8 cellular contexts compared by ENCODE assay signal in genomic region chr19:10936661-10937084, GRCh38. TPM values are rescaled to one million over a fixed set of nuclear protein-coding genes. Genes with fewer than 3 reads are reported as not detected.
DNase-seq lines count a peak whose midpoint lies in the region; ATAC-seq and TF ChIP-seq lines count a peak whose summit lies in the region.

No MANE protein-coding gene starts in this region.

- intact Hi-C loops in activated CD4-positive, alpha-beta T cell treated with anti-CD3 and anti-CD28 coated beads for 36 hours (cut with DNase I, micrococcal nuclease), result loop anchor here (2.0 to 5.0 kb wide), 4 partner anchors 36 to 194 kb away; no protein-coding TSS in a partner anchor
- intact Hi-C loops in MCF 10A (cut with micrococcal nuclease), result loop anchor here (5.0 kb wide), 2 partner anchors 151 to 261 kb away; partner anchors contain the start of genes KANK2 and LDLR

- peaks cover 2% of the 10 kb centered on the region for H3K4me1 Mint-ChIP-seq in activated CD4-positive, alpha-beta T cell treated with anti-CD3 and anti-CD28 coated beads for 36 hours
- H3K4me1 Mint-ChIP-seq in MCF 10A (ENCODE audit: insufficient read depth, unreplicated experiment), result no peaks in the 10 kb centered on the region

- peak; percentile 49 for DNase-seq in activated CD4-positive, alpha-beta T cell treated with anti-CD3 and anti-CD28 coated beads for 36 hours
- DNase-seq in activated CD4-positive, alpha-beta T cell treated with anti-CD3 and anti-CD28 coated beads for 1 hour, result no peak
- DNase-seq in NAMALWA (ENCODE audit: low spot score) (peak; percentile 88), RPMI8226 (peak; percentile 78), MCF 10A (ENCODE audit: unreplicated experiment) (peak; percentile 84), iPS-NIHi7 (ENCODE audit: extremely low spot score) (peak; percentile 85)
- DNase-seq in stimulated activated CD8-positive, alpha-beta memory T cell treated with anti-CD3 and anti-CD28 coated beads, Interleukin-4, amount 100 ng/mL, for 48 hours, result peak; percentile 33

- ATAC-seq in activated CD4-positive, alpha-beta T cell treated with anti-CD3 and anti-CD28 coated beads for 36 hours, result peak; percentile 90
- no peak for ATAC-seq in HG03571 (IDR thresholded peaks at IDR 0.05; ENCODE audit: unreplicated experiment)

- POLR2A ChIA-PET in activated CD4-positive, alpha-beta T cell treated with anti-CD3 and anti-CD28 coated beads for 36 hours (lab: Charles Lee), result interaction anchor here (0.6 to 1.0 kb wide), 8 partner anchors 9 to 440 kb away, joined by 3 to 13 read pairs (median 4); no protein-coding TSS in a partner anchor
- POLR2A ChIA-PET in MCF 10A (lab: Yijun Ruan, JAX), result interaction anchor here (0.7 to 1.8 kb wide), 7 partner anchors 12 to 153 kb away, joined by 3 to 12 read pairs (median 3); partner anchors contain the start of genes LDLR, SMARCA4 and TMED1

- H3K9me3 Mint-ChIP-seq in activated CD4-positive, alpha-beta T cell treated with anti-CD3 and anti-CD28 coated beads for 36 hours (ENCODE audit: low read depth), result no peaks in the 10 kb centered on the region
- H3K9me3 Mint-ChIP-seq in MCF 10A (ENCODE audit: unreplicated experiment), result no peaks in the 10 kb centered on the region

- H3K27ac Mint-ChIP-seq in activated CD4-positive, alpha-beta T cell treated with anti-CD3 and anti-CD28 coated beads for 36 hours, result no peak overlapping the region
- no peak overlapping the region for H3K27ac Mint-ChIP-seq in MCF 10A (ENCODE audit: low read depth, unreplicated experiment)

- H3K36me3 Mint-ChIP-seq in activated CD4-positive, alpha-beta T cell treated with anti-CD3 and anti-CD28 coated beads for 36 hours (ENCODE audit: low read depth), result peaks cover 5% of the 10 kb centered on the region
- H3K36me3 Mint-ChIP-seq in MCF 10A (ENCODE audit: insufficient read depth, unreplicated experiment), result peaks cover 14% of the 10 kb centered on the region

- H3K4me3 Mint-ChIP-seq in activated CD4-positive, alpha-beta T cell treated with anti-CD3 and anti-CD28 coated beads for 36 hours, result no peak overlapping the region
- H3K4me3 Mint-ChIP-seq in MCF 10A (ENCODE audit: unreplicated experiment), result no peak overlapping the region

- BruUV-seq in MCF 10A (replicated peaks; lab: Mats Ljungman, UMichigan), result no TSS peak

- H3K27me3 Mint-ChIP-seq in activated CD4-positive, alpha-beta T cell treated with anti-CD3 and anti-CD28 coated beads for 36 hours, result no peaks in the 10 kb centered on the region
- H3K27me3 Mint-ChIP-seq in MCF 10A (ENCODE audit: insufficient read depth, unreplicated experiment), result no peaks in the 10 kb centered on the region

- TF ChIP-seq CTCF in MCF 10A (IDR thresholded peaks at IDR 0.05; ENCODE audit: unreplicated experiment), result peak; percentile 55

- CTCF ChIA-PET in activated CD4-positive, alpha-beta T cell treated with anti-CD3 and anti-CD28 coated beads for 36 hours (lab: Charles Lee), result interaction anchor here (0.6 to 3.2 kb wide), 24 partner anchors 18 to 533 kb away, joined by 3 to 16 read pairs (median 4); partner anchors contain the start of genes CCDC159, CDC37, PRKCSH and TMEM205
- CTCF ChIA-PET in MCF 10A (lab: Yijun Ruan, JAX), result interaction anchor here (0.6 to 2.4 kb wide), 36 partner anchors 9 to 951 kb away, joined by 3 to 13 read pairs (median 4); partner anchors contain the start of gene SMARCA4

RNA-seq across cellular contexts. Expression of gene TIMM29, which starts 8.1 kb away (rescaled TPM):
- 10 to 100 TPM in 1 of 2 experiments, 1 to 10 TPM in 1; 8.6 to 15.5 TPM for total RNA-seq in activated CD4-positive, alpha-beta T cell treated with anti-CD3 and anti-CD28 coated beads for 36 hours
- 18.3 and 19.3 TPM in 2 replicates for total RNA-seq in MCF 10A (2022)

RNA-seq across cellular contexts. Expression of gene YIPF2, which starts 8.2 kb away (rescaled TPM):
- 10 to 100 TPM; 15.8 to 21.3 TPM for total RNA-seq in activated CD4-positive, alpha-beta T cell treated with anti-CD3 and anti-CD28 coated beads for 36 hours
- 65.5 and 75.3 TPM in 2 replicates for total RNA-seq in MCF 10A (2022)

RNA-seq across cellular contexts. Expression of gene SMARCA4, which starts 24.2 kb away (rescaled TPM):
- 100 to 1,000 TPM; 102 to 116 TPM for total RNA-seq in activated CD4-positive, alpha-beta T cell treated with anti-CD3 and anti-CD28 coated beads for 36 hours
- 127 and 132 TPM in 2 replicates for total RNA-seq in MCF 10A (2022)
